33 cellular contexts compared by ENCODE assay signal in the genomic region with DNA sequence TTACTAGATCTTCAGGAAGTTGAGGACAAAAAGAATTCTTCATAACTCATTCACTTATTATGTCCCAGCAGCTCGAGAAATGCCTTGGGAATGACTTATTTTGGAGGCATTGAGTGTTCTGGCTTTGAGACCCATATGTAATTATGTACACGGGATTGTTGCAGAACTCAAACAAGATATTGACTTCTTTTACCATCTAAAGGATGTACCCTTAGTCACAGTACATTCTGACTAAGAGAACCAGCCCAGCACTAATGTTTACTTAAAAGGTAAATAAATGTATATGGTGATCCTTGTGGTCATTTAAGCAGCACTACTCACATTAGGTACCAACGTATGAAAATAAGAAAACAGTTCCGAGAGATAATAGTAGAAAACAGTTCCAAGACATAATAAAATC.
"Had no signal": no experiment of that assay in that cellular context is flagged by ENCODE, and none has a peak within 500 bp of the region (broad histone marks: within the 10 kb centered on the region; RNA-seq: fewer than 3 reads in every experiment).

No MANE protein-coding gene starts in this region.

- H3K9me3 ChIP-seq: adrenal gland, ascending aorta had no signal

- DNase-seq: activated effector memory CD4-positive, alpha-beta T cell treated with anti-CD3 and anti-CD28 coated beads, Interleukin-2, amount 50 U/mL, for 16 hours; activated effector memory CD4-positive, alpha-beta T cell treated with Interleukin-2 at 50 U/mL for 16 hours; activated gamma-delta T cell; activated gamma-delta T cell treated with Interleukin-2 at 50 U/mL for 16 hours; activated naive CD4-positive, alpha-beta T cell; activated naive CD4-positive, alpha-beta T cell treated with anti-CD3 and anti-CD28 coated beads for 36 hours; activated naive CD4-positive, alpha-beta T cell treated with anti-CD3 and anti-CD28 coated beads, Interleukin-2, amount 10 ng/mL, durations not matched to agents 7 days and 5 days; activated naive CD4-positive, alpha-beta T cell treated with anti-CD3 and anti-CD28 coated beads, Interleukin-2, amount 50 U/mL, for 16 hours; activated naive CD4-positive, alpha-beta T cell treated with Interleukin-2 at 50 U/mL for 16 hours; activated naive CD8-positive, alpha-beta T cell treated with anti-CD3 and anti-CD28 coated beads for 36 hours; activated naive CD8-positive, alpha-beta T cell treated with anti-CD3 and anti-CD28 coated beads, Interleukin-2, amount 10 ng/mL, durations not matched to agents 7 days and 5 days; activated naive CD8-positive, alpha-beta T cell treated with anti-CD3 and anti-CD28 coated beads, Interleukin-2, amount 50 U/mL, for 24 hours; activated T-cell treated with anti-CD3 and anti-CD28 coated beads, Interleukin-2, amount 50 U/mL, for 1 hour; activated T-cell treated with anti-CD3 and anti-CD28 coated beads, Interleukin-2, amount 50 U/mL, for 24 hours; activated T-cell treated with anti-CD3 and anti-CD28 coated beads, Interleukin-2, amount 50 U/mL, for 4 hours; activated T-cell treated with anti-CD3 and anti-CD28 coated beads, Interleukin-2, amount 50 U/mL, for 48 hours; activated T-cell treated with anti-CD3 and anti-CD28 coated beads, Interleukin-2, amount 50 U/mL, for 72 hours; adrenal gland; amniotic stem cell; amygdala; anterior cingulate cortex; aorta; body of pancreas; brain microvascular endothelial cell; caudate nucleus; central memory CD4-positive, alpha-beta T cell; cerebellar nuclear complex had no signal

- H3K4me3 ChIP-seq: adrenal gland, ascending aorta, body of pancreas, cardiac muscle cell had no signal

- FAIRE-seq: astrocyte, bronchial epithelial cell had no signal

- H3K36me3 ChIP-seq: adrenal gland, ascending aorta, brain microvascular endothelial cell, cardiac muscle cell had no signal

- ATAC-seq: activated naive CD4-positive, alpha-beta T cell treated with anti-CD3 and anti-CD28 coated beads, Interleukin-2, amount 50 U/mL, for 72 hours; activated naive CD8-positive, alpha-beta T cell treated with anti-CD3 and anti-CD28 coated beads, Interleukin-2, amount 50 U/mL, for 24 hours; activated T-cell treated with anti-CD3 and anti-CD28 coated beads, Interleukin-2, amount 50 U/mL, for 4 hours; activated T-cell treated with anti-CD3 and anti-CD28 coated beads, Interleukin-2, amount 50 U/mL, for 72 hours; activated T-helper 17 cell treated with anti-CD3 and anti-CD28 coated beads, Interleukin-2, amount 50 U/mL, for 72 hours; body of pancreas had no signal

- H3K27ac ChIP-seq: adrenal gland, ascending aorta, body of pancreas, brain microvascular endothelial cell, cardiac muscle cell had no signal

- H3K27me3 ChIP-seq: adrenal gland, ascending aorta, body of pancreas, brain microvascular endothelial cell, cardiac muscle cell had no signal

- H3K4me1 ChIP-seq: adrenal gland, ascending aorta, body of pancreas had no signal
